In genomic region chr17:29867643-29868181, GRCh38 we compare ENCODE assay signal across 12 cellular contexts.
DNase-seq lines count a peak whose midpoint lies in the region; FAIRE-seq and TF ChIP-seq lines count a peak whose summit lies in the region.
"Had no signal": no experiment of that assay in that cellular context is flagged by ENCODE, and none has a peak within 500 bp of the region (broad histone marks: within the 10 kb centered on the region; RNA-seq: fewer than 3 reads in every experiment).

No MANE protein-coding gene starts in this region.

- H3K27me3 Mint-ChIP-seq in immature natural killer cell (ENCODE audit: low read depth in 3 of 3), result no peaks in the 10 kb centered on the region

- in situ Hi-C loops in SK-MEL-5 (cut with HindIII; ENCODE audit: low pct_unique_long_range_greater_than_20kb, low sequenced_read_pairs), result no loop called here

- H3K27me3 ChIP-seq in kidney epithelial cell (ENCODE audit: control insufficient read depth, insufficient read depth, low read length), result no peaks in the 10 kb centered on the region
- H3K27me3 ChIP-seq: SJSA1 had no signal

- H3K4me3 ChIP-seq in kidney epithelial cell (ENCODE audit: low read depth, low read length), result no peak overlapping the region
- H3K4me3 ChIP-seq: SJSA1, smooth muscle cell had no signal

- peak; percentile 6 for TF ChIP-seq CTCF in kidney epithelial cell (IDR thresholded peaks at IDR 0.05; ENCODE audit: insufficient read depth, low read length, poor library complexity, severe bottlenecking)

- H3K27ac Mint-ChIP-seq in immature natural killer cell, result no peak overlapping the region
- H3K27ac Mint-ChIP-seq: activated CD8-positive, alpha-beta T cell treated with anti-CD3 and anti-CD28 coated beads, Interleukin-2, amount 10 ng/mL, durations not matched to agents 7 days and 5 days had no signal

- FAIRE-seq in GM18507 (lab: Jason Lieb, UNC), result peak; percentile 42

- no peak overlapping the region for H3K4me3 Mint-ChIP-seq in immature natural killer cell
- H3K4me3 Mint-ChIP-seq: activated CD8-positive, alpha-beta T cell treated with anti-CD3 and anti-CD28 coated beads, Interleukin-2, amount 10 ng/mL, durations not matched to agents 7 days and 5 days had no signal

- no peaks in the 10 kb centered on the region for H3K36me3 ChIP-seq in kidney epithelial cell (ENCODE audit: control insufficient read depth, insufficient read depth, low read length)
- H3K36me3 ChIP-seq: SJSA1 had no signal

- H3K4me1 Mint-ChIP-seq in immature natural killer cell, result peaks cover 15 to 42% of the 10 kb centered on the region in 2 donors

- no peaks in the 10 kb centered on the region for H3K36me3 Mint-ChIP-seq in immature natural killer cell

- DNase-seq in Ammon's horn (ENCODE audit: low spot score) (peak; percentile 21), GM18507 (ENCODE audit: extremely low spot score, insufficient read length, low read depth) (no peak), SK-MEL-5 (ENCODE audit: low read depth, low spot score) (peak; percentile 43), kidney epithelial cell (ENCODE audit: low read depth) (no peak), NCI-H1092 (lab: John Stamatoyannopoulos, UW) (no peak), H4 (ENCODE audit: low spot score) (no peak), NCI-H2029 (lab: John Stamatoyannopoulos, UW) (no peak), immature natural killer cell (no peak)
- DNase-seq: activated CD8-positive, alpha-beta T cell treated with anti-CD3 and anti-CD28 coated beads, Interleukin-2, amount 10 ng/mL, durations not matched to agents 7 days and 5 days; stimulated activated naive CD4-positive, alpha-beta T cell treated with Interleukin-2 at 50 U/mL for 16 hours had no signal

- no peaks in the 10 kb centered on the region for H3K9me3 Mint-ChIP-seq in immature natural killer cell

Comparison
In these comparisons a context has a peak if more than half of its experiments do, and no peak if none do; other contexts are left out.
1. DNase-seq: peak in Ammon's horn (single experiment) and SK-MEL-5 (single experiment); none in GM18507 (single experiment), kidney epithelial cell (single experiment), NCI-H1092 (single experiment), H4 (single experiment), NCI-H2029 (single experiment) and immature natural killer cell (0 of 3).